In genomic region chr1:32933742-32934322, GRCh38 we compare ENCODE assay signal across 1 cellular context.
TF ChIP-seq lines count a peak whose summit lies in the region.

No MANE protein-coding gene starts in this region.

TF ChIP-seq in HepG2, 621 proteins besides CTCF, POLR2A, EP300 and RAD21 (continued from another document):
- TF ChIP-seq HOMEZ (CRISPR knock-in tag; IDR thresholded peaks at IDR 0.05; ENCODE audit: low read depth) (no peak), ZNF317 (CRISPR knock-in tag; IDR thresholded peaks at IDR 0.05) (no peak; the same call in 1 of the 2 replicates), ZBTB10 (CRISPR knock-in tag; IDR thresholded peaks at IDR 0.05; ENCODE audit: borderline replicate concordance) (no peak)
